In the genomic region with DNA sequence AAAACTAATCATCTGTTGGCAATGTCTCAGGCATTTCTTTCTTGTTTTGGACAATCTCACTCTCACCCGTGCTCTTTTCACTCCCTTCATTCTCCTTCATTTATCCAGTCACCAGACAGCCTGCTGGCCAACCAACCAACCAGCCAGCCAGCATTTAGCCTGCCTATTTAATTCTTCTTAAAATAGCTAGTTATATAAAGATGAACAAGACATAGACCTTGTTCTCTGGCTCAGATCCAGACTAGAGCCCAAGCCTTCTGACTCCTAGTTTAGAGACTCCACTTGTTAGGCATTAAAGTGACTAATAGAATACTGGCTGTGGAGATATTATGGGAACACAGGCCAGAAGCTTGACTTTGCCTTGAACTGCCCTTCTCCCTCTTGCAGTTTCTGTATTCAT, we compare ENCODE assay signal across 26 cellular contexts.
"Had no signal": no experiment of that assay in that cellular context is flagged by ENCODE, and none has a peak within 500 bp of the region (broad histone marks: within the 10 kb centered on the region; RNA-seq: fewer than 3 reads in every experiment).

No MANE protein-coding gene starts in this region.

- H3K9me2 ChIP-seq: SK-N-SH had no signal

- H3K9me3 ChIP-seq: body of pancreas, breast epithelium, Peyer's patch, SJSA1, SK-N-SH had no signal

- H3K4me3 ChIP-seq: body of pancreas, breast epithelium, Peyer's patch, SJSA1 had no signal

- H3K9ac ChIP-seq: SK-N-SH had no signal

- H3K4me1 ChIP-seq: body of pancreas, breast epithelium, Peyer's patch, SJSA1 had no signal

- DNase-seq: activated CD4-positive, alpha-beta T cell treated with anti-CD3 and anti-CD28 coated beads, Interleukin-2, amount 10 ng/mL, durations not matched to agents 24 days and 14 days; activated CD4-positive, alpha-beta T cell treated with anti-CD3 and anti-CD28 coated beads, Interleukin-2, amount 50 U/mL, for 4 hours; activated CD8-positive, alpha-beta T cell treated with anti-CD3 and anti-CD28 coated beads, Interleukin-2, amount 10 ng/mL, durations not matched to agents 7 days and 5 days; activated gamma-delta T cell; activated naive CD4-positive, alpha-beta T cell treated with Interleukin-2 at 50 U/mL for 16 hours; activated naive CD8-positive, alpha-beta T cell treated with anti-CD3 and anti-CD28 coated beads, Interleukin-2, amount 10 ng/mL, durations not matched to agents 7 days and 5 days; activated T-cell treated with anti-CD3 and anti-CD28 coated beads, Interleukin-2, amount 50 U/mL, for 24 hours; amygdala; body of pancreas; KG1; NCI-H1105; NCI-H1417 treated with DMSO at 0.1 percent for 48 hours; NCI-H1930; NCI-H2081 treated with DMSO at 0.1 percent for 48 hours; NCI-H345; NCI-H510A; NCI-H526; NCI-H748 treated with DMSO at 0.1 percent for 48 hours; NK-92 treated with Interleukin-12 subunit alpha and Interleukin-12 subunit beta, amount 100 ng/mL, for 24 hours; PC-3; Peyer's patch; RPMI8226; SHP77 treated with DMSO at 0.1 percent for 48 hours; SK-N-SH had no signal

- H3K36me3 ChIP-seq: breast epithelium, Peyer's patch, SJSA1 had no signal

- H3K27me3 ChIP-seq: body of pancreas, breast epithelium, Peyer's patch, SJSA1 had no signal

- H3K27ac ChIP-seq: body of pancreas, breast epithelium, Peyer's patch, SJSA1 had no signal

- H3K4me2 ChIP-seq: SK-N-SH had no signal
